ENCODE assay signal across 2 cellular contexts in the genomic region with DNA sequence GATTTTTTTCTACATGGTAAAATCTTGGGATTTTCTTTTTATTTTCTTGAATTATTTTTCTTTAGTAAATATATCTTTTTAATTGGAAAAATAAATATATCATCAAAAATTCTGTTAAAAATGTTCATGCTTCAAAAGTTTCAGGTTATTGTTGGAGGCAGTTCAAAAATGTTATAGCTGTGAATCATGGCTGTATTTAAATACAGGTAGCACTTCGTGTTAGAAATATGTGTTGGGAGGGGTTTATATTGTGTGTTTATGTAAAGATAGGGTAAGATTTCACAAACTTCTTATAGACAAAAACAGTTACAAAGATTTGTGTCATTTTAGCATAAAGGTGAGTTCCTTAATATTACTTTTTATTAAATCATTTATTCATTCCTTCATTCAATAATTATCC.
TF ChIP-seq lines count a peak whose summit lies in the region.

No MANE protein-coding gene starts in this region.

TF ChIP-seq in SK-N-SH, 30 proteins besides CTCF, POLR2A, EP300 and RAD21 (continued from another document):
- TF ChIP-seq, protein P1, sequence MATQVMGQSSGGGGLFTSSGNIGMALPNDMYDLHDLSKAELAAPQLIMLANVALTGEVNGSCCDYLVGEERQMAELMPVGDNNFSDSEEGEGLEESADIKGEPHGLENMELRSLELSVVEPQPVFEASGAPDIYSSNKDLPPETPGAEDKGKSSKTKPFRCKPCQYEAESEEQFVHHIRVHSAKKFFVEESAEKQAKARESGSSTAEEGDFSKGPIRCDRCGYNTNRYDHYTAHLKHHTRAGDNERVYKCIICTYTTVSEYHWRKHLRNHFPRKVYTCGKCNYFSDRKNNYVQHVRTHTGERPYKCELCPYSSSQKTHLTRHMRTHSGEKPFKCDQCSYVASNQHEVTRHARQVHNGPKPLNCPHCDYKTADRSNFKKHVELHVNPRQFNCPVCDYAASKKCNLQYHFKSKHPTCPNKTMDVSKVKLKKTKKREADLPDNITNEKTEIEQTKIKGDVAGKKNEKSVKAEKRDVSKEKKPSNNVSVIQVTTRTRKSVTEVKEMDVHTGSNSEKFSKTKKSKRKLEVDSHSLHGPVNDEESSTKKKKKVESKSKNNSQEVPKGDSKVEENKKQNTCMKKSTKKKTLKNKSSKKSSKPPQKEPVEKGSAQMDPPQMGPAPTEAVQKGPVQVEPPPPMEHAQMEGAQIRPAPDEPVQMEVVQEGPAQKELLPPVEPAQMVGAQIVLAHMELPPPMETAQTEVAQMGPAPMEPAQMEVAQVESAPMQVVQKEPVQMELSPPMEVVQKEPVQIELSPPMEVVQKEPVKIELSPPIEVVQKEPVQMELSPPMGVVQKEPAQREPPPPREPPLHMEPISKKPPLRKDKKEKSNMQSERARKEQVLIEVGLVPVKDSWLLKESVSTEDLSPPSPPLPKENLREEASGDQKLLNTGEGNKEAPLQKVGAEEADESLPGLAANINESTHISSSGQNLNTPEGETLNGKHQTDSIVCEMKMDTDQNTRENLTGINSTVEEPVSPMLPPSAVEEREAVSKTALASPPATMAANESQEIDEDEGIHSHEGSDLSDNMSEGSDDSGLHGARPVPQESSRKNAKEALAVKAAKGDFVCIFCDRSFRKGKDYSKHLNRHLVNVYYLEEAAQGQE (IDR thresholded peaks at IDR 0.05; ENCODE audit: low read depth, low read length) = no peak
- TF ChIP-seq TEAD4 (IDR thresholded peaks at IDR 0.05; ENCODE audit: borderline replicate concordance, insufficient read depth) (no peak), RFX5 (IDR thresholded peaks at IDR 0.05; ENCODE audit: low read length) (no peak), FOSL2 (IDR thresholded peaks at IDR 0.05; ENCODE audit: borderline replicate concordance, low read depth) (no peak), YY1 (IDR thresholded peaks at IDR 0.05; ENCODE audit: low read depth) (no peak), RXRA (IDR thresholded peaks at IDR 0.05; ENCODE audit: borderline replicate concordance, low read depth) (no peak), EZH2phosphoT487 (IDR thresholded peaks at IDR 0.05; ENCODE audit: borderline replicate concordance, low read depth) (no peak), MEF2A (IDR thresholded peaks at IDR 0.05; ENCODE audit: borderline replicate concordance, low read depth) (no peak)
- TF ChIP-seq, protein P2, sequence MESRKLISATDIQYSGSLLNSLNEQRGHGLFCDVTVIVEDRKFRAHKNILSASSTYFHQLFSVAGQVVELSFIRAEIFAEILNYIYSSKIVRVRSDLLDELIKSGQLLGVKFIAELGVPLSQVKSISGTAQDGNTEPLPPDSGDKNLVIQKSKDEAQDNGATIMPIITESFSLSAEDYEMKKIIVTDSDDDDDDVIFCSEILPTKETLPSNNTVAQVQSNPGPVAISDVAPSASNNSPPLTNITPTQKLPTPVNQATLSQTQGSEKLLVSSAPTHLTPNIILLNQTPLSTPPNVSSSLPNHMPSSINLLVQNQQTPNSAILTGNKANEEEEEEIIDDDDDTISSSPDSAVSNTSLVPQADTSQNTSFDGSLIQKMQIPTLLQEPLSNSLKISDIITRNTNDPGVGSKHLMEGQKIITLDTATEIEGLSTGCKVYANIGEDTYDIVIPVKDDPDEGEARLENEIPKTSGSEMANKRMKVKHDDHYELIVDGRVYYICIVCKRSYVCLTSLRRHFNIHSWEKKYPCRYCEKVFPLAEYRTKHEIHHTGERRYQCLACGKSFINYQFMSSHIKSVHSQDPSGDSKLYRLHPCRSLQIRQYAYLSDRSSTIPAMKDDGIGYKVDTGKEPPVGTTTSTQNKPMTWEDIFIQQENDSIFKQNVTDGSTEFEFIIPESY (IDR thresholded peaks at IDR 0.05; ENCODE audit: borderline replicate concordance, low read depth) = no peak

TF ChIP-seq in SK-N-SH treated with all-trans-retinoic acid at 6 μM for 48 hours, 23 proteins besides CTCF, POLR2A, EP300 and RAD21 (continued from another document):
- TF ChIP-seq, protein P3, sequence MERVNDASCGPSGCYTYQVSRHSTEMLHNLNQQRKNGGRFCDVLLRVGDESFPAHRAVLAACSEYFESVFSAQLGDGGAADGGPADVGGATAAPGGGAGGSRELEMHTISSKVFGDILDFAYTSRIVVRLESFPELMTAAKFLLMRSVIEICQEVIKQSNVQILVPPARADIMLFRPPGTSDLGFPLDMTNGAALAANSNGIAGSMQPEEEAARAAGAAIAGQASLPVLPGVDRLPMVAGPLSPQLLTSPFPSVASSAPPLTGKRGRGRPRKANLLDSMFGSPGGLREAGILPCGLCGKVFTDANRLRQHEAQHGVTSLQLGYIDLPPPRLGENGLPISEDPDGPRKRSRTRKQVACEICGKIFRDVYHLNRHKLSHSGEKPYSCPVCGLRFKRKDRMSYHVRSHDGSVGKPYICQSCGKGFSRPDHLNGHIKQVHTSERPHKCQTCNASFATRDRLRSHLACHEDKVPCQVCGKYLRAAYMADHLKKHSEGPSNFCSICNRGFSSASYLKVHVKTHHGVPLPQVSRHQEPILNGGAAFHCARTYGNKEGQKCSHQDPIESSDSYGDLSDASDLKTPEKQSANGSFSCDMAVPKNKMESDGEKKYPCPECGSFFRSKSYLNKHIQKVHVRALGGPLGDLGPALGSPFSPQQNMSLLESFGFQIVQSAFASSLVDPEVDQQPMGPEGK (CRISPR knock-in tag; IDR thresholded peaks at IDR 0.05; ENCODE audit: borderline replicate concordance) = no peak
- TF ChIP-seq, protein P4, sequence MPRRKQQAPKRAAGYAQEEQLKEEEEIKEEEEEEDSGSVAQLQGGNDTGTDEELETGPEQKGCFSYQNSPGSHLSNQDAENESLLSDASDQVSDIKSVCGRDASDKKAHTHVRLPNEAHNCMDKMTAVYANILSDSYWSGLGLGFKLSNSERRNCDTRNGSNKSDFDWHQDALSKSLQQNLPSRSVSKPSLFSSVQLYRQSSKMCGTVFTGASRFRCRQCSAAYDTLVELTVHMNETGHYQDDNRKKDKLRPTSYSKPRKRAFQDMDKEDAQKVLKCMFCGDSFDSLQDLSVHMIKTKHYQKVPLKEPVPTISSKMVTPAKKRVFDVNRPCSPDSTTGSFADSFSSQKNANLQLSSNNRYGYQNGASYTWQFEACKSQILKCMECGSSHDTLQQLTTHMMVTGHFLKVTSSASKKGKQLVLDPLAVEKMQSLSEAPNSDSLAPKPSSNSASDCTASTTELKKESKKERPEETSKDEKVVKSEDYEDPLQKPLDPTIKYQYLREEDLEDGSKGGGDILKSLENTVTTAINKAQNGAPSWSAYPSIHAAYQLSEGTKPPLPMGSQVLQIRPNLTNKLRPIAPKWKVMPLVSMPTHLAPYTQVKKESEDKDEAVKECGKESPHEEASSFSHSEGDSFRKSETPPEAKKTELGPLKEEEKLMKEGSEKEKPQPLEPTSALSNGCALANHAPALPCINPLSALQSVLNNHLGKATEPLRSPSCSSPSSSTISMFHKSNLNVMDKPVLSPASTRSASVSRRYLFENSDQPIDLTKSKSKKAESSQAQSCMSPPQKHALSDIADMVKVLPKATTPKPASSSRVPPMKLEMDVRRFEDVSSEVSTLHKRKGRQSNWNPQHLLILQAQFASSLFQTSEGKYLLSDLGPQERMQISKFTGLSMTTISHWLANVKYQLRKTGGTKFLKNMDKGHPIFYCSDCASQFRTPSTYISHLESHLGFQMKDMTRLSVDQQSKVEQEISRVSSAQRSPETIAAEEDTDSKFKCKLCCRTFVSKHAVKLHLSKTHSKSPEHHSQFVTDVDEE (CRISPR knock-in tag; IDR thresholded peaks at IDR 0.05) = no peak
- TF ChIP-seq ZFP30 (CRISPR knock-in tag; IDR thresholded peaks at IDR 0.05) (no peak), ZNF70 (CRISPR knock-in tag; IDR thresholded peaks at IDR 0.05) (no peak)
